In the genomic region with DNA sequence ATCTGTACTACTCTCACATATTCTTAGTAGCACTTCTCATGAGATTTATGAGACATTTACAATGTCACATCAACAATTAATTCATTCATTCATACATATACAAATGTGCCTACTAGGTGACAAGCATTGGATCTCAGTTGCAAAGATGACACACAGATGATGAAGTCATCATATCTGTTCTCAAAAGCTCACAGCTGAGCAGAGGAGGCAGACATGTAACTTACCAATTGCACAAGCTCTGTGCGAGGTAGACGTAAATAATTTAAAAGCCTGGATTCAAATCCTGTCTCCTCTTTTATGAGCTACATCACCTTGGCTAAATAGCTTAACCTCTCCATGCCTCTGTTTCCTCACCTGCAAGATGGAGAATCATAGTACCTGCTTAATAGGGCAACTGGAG, we compare ENCODE assay signal across 15 cellular contexts.
DNase-seq lines count a peak whose midpoint lies in the region; ATAC-seq and TF ChIP-seq lines count a peak whose summit lies in the region.
"Had no signal": no experiment of that assay in that cellular context is flagged by ENCODE, and none has a peak within 500 bp of the region (broad histone marks: within the 10 kb centered on the region; RNA-seq: fewer than 3 reads in every experiment).

No MANE protein-coding gene starts in this region.

- peak overlapping the region; percentile 96 for H3K27ac Mint-ChIP-seq in chondrocyte (ENCODE audit: unreplicated experiment)
- H3K27ac Mint-ChIP-seq: activated naive CD4-positive, alpha-beta T cell treated with anti-CD3 and anti-CD28 coated beads, Interleukin-2, amount 50 U/mL, for 72 hours; CD4-positive, alpha-beta T cell had no signal

- H2AFZ ChIP-seq in osteoblast (ENCODE audit: low read length), result no peak overlapping the region

- no peak overlapping the region for H3K4me2 ChIP-seq in osteoblast (ENCODE audit: insufficient read depth, low read length)

- H3K79me2 ChIP-seq in osteoblast (ENCODE audit: insufficient read depth, low read length), result peaks cover 52% of the 10 kb centered on the region

- no peak overlapping the region for H3K4me3 Mint-ChIP-seq in chondrocyte (ENCODE audit: unreplicated experiment)
- H3K4me3 Mint-ChIP-seq: activated CD8-positive, alpha-beta memory T cell treated with anti-CD3 and anti-CD28 coated beads, Interleukin-2, amount 10 ng/mL, durations not matched to agents 7 days and 5 days; CD4-positive, alpha-beta T cell had no signal

- H3K36me3 Mint-ChIP-seq in chondrocyte (ENCODE audit: low read depth), result peaks cover 11% of the 10 kb centered on the region

- peak overlapping the region; percentile 89 for H3K27ac ChIP-seq in osteoblast (ENCODE audit: low read depth, low read length)
- H3K27ac ChIP-seq: psoas muscle, SK-N-MC had no signal

- peak; percentile 57 for DNase-seq in EL
- peak; percentile 64 for DNase-seq in LHCN-M2 (ENCODE audit: low read depth)
- no peak for DNase-seq in chondrocyte (ENCODE audit: low spot score)
- peak; percentile 69 for DNase-seq in osteoblast (ENCODE audit: insufficient read length, low spot score, missing footprints)
- no peak for DNase-seq in NCI-H774 (lab: John Stamatoyannopoulos, UW)
- DNase-seq: activated CD8-positive, alpha-beta memory T cell treated with anti-CD3 and anti-CD28 coated beads, Interleukin-2, amount 10 ng/mL, durations not matched to agents 7 days and 5 days; CD4-positive, alpha-beta T cell; cerebellar nuclear complex; heart right ventricle; psoas muscle; transverse colon had no signal

- no peaks in the 10 kb centered on the region for H3K36me3 ChIP-seq in osteoblast (ENCODE audit: insufficient read depth, low read length)
- H3K36me3 ChIP-seq: transverse colon had no signal

- H3K4me1 Mint-ChIP-seq in chondrocyte (ENCODE audit: low read depth), result peaks cover 69% of the 10 kb centered on the region

- ATAC-seq in HG03460 (IDR thresholded peaks at IDR 0.05; ENCODE audit: unreplicated experiment) (no peak), HG03196 (IDR thresholded peaks at IDR 0.05; ENCODE audit: unreplicated experiment) (no peak)
- ATAC-seq: activated CD8-positive, alpha-beta memory T cell treated with anti-CD3 and anti-CD28 coated beads, Interleukin-2, amount 10 ng/mL, durations not matched to agents 7 days and 5 days; heart right ventricle; psoas muscle had no signal

- H3K4me3 ChIP-seq in osteoblast (ENCODE audit: insufficient read depth, low read length), result no peak overlapping the region
- H3K4me3 ChIP-seq: heart right ventricle, psoas muscle, SK-N-MC, transverse colon had no signal

- H3K27me3 ChIP-seq in osteoblast (ENCODE audit: insufficient read depth, low read length), result no peaks in the 10 kb centered on the region
- H3K27me3 ChIP-seq: heart right ventricle, transverse colon had no signal

- no peaks in the 10 kb centered on the region for H3K9me3 ChIP-seq in osteoblast (ENCODE audit: low read depth, low read length)
- H3K9me3 ChIP-seq: psoas muscle, transverse colon had no signal

- peaks cover 2% of the 10 kb centered on the region for H3K9me3 Mint-ChIP-seq in chondrocyte (ENCODE audit: low read depth)
- H3K9me3 Mint-ChIP-seq: activated naive CD4-positive, alpha-beta T cell treated with anti-CD3 and anti-CD28 coated beads, Interleukin-2, amount 50 U/mL, for 72 hours; CD4-positive, alpha-beta T cell had no signal

- H3K27me3 Mint-ChIP-seq in chondrocyte (ENCODE audit: low read depth), result no peaks in the 10 kb centered on the region
- H3K27me3 Mint-ChIP-seq: activated CD8-positive, alpha-beta memory T cell treated with anti-CD3 and anti-CD28 coated beads, Interleukin-2, amount 10 ng/mL, durations not matched to agents 7 days and 5 days; CD4-positive, alpha-beta T cell had no signal

- TF ChIP-seq CTCF in chondrocyte (IDR thresholded peaks at IDR 0.05), result no peak
- TF ChIP-seq CTCF in osteoblast (IDR thresholded peaks at IDR 0.05; ENCODE audit: extremely low read depth, low read depth, low read length), result no peak

- peaks cover 51% of the 10 kb centered on the region for H3K4me1 ChIP-seq in osteoblast (ENCODE audit: insufficient read depth, low read length)
- H3K4me1 ChIP-seq: psoas muscle had no signal

- no peaks in the 10 kb centered on the region for H4K20me1 ChIP-seq in osteoblast (ENCODE audit: insufficient read depth, low read length)

Comparison
In these comparisons a context has a peak if more than half of its experiments do, and no peak if none do; other contexts are left out.
1. DNase-seq: peak in EL (single experiment), LHCN-M2 (single experiment) and osteoblast (single experiment); none in chondrocyte (single experiment) and NCI-H774 (single experiment).